Comparison of ENCODE assay signal across 21 cellular contexts in genomic region chr12:71075743-71076142, GRCh38.
"Had no signal": no experiment of that assay in that cellular context is flagged by ENCODE, and none has a peak within 500 bp of the region (broad histone marks: within the 10 kb centered on the region; RNA-seq: fewer than 3 reads in every experiment).

No MANE protein-coding gene starts in this region.

- H3K4me2 ChIP-seq: SK-N-SH had no signal

- H3K9me2 ChIP-seq: SK-N-SH had no signal

- DNase-seq: KBM-7, NCI-H1092, NCI-H1105 treated with DMSO at 0.1 percent for 48 hours, NCI-H1417 treated with DMSO at 0.1 percent for 48 hours, NCI-H146, NCI-H1694 treated with DMSO at 0.1 percent for 48 hours, NCI-H1930, NCI-H2081, NCI-H2107, NCI-H2227 treated with DMSO at 0.1 percent for 48 hours, NCI-H446, NCI-H510A, NCI-H524 treated with DMSO at 0.1 percent for 48 hours, NCI-H69, NCI-H774, SHP77, SK-N-SH, SW 1271 had no signal

- H3K9ac ChIP-seq: SK-N-SH had no signal

- H3K9me3 ChIP-seq: SK-N-SH had no signal

- ATAC-seq: Panc1 had no signal

- H3K27ac ChIP-seq: HL-60, RWPE1 had no signal
